Comparison of ENCODE assay signal across 22 cellular contexts in genomic region chr19:57002195-57002601, GRCh38.
"Had no signal": no experiment of that assay in that cellular context is flagged by ENCODE, and none has a peak within 500 bp of the region (broad histone marks: within the 10 kb centered on the region; RNA-seq: fewer than 3 reads in every experiment).

No MANE protein-coding gene starts in this region.

- H3K4me3 Mint-ChIP-seq: mesothelial cell of epicardium had no signal

- H3K4me1 ChIP-seq: esophagus muscularis mucosa, foreskin keratinocyte, gastroesophageal sphincter, heart left ventricle, left lung, lower lobe of right lung had no signal

- H3K4me1 Mint-ChIP-seq: mesothelial cell of epicardium had no signal

- H3K9me3 ChIP-seq: esophagus muscularis mucosa had no signal

- H3K27ac ChIP-seq: coronary artery, dorsolateral prefrontal cortex, esophagus muscularis mucosa, foreskin keratinocyte, gastroesophageal sphincter, heart left ventricle, hepatocyte, left lung, lower lobe of right lung had no signal

- DNase-seq: dermis blood vessel endothelial cell; dorsolateral prefrontal cortex; effector CD4-positive, alpha-beta T cell; effector memory CD4-positive, alpha-beta T cell; foreskin keratinocyte; heart left ventricle; left cardiac atrium; left lung; left ventricle myocardium superior; lower lobe of right lung; mesenchymal stem cell; mucosa of descending colon had no signal

- ATAC-seq: foreskin keratinocyte, gastroesophageal sphincter, heart left ventricle, left cardiac atrium, left lung, left ventricle myocardium superior, lower lobe of right lung, mucosa of descending colon had no signal

- H2AFZ ChIP-seq: hepatocyte had no signal

- H3K27ac Mint-ChIP-seq: mesothelial cell of epicardium had no signal

- H3K36me3 ChIP-seq: esophagus muscularis mucosa, gastroesophageal sphincter, heart left ventricle, left lung, lower lobe of right lung had no signal

- FAIRE-seq: colon, endothelial cell of umbilical vein, frontal cortex, islet of Langerhans, keratinocyte had no signal

- H3K79me2 ChIP-seq: hepatocyte had no signal

- H3K27me3 ChIP-seq: dorsolateral prefrontal cortex, foreskin keratinocyte, gastroesophageal sphincter, hepatocyte, left lung had no signal

- H3K4me3 ChIP-seq: coronary artery, dorsolateral prefrontal cortex, esophagus muscularis mucosa, gastroesophageal sphincter, heart left ventricle, hepatocyte, left lung, lower lobe of right lung, mucosa of descending colon had no signal

- H3K4me2 ChIP-seq: hepatocyte had no signal
